1 cellular context compared by ENCODE assay signal in genomic region chr5:174315871-174316270, GRCh38.
TF ChIP-seq lines count a peak whose summit lies in the region.

No MANE protein-coding gene starts in this region.

TF ChIP-seq in H1, 55 proteins besides CTCF, POLR2A, EP300 and RAD21 (continued from another document):
- TF ChIP-seq GTF2F1 (IDR thresholded peaks at IDR 0.05; ENCODE audit: borderline replicate concordance, low read depth, low read length) (no peak), SRF (IDR thresholded peaks at IDR 0.05; ENCODE audit: low read depth, low read length) (no peak), CHD2 (IDR thresholded peaks at IDR 0.05; ENCODE audit: low read length) (no peak)
